ENCODE assay signal across 1 cellular context in genomic region chr5:34185572-34185971, GRCh38.
A peak's percentile ranks its signal among the peaks of the same experiment; 100 is the strongest.
TF ChIP-seq lines count a peak whose summit lies in the region.

No MANE protein-coding gene starts in this region.

TF ChIP-seq in HEK293, 187 proteins besides CTCF, POLR2A, EP300 and RAD21:
- peak; percentile 23; the same call in 1 of the 2 replicates for TF ChIP-seq ZNF501 (tag by site-specific recombination; IDR thresholded peaks at IDR 0.05)
- 0 out of 2 replicates have a peak, but pooled peaks have one; percentile 37 for TF ChIP-seq ZNF302 (tag by site-specific recombination; IDR thresholded peaks at IDR 0.05; ENCODE audit: low read depth)
- TF ChIP-seq ZNF155 (tag by site-specific recombination; IDR thresholded peaks at IDR 0.05): 0 out of 2 replicates have a peak, but pooled peaks have one; percentile 49
- peak; percentile 32; the same call in 1 of the 2 replicates for TF ChIP-seq ZNF558 (tag by site-specific recombination; IDR thresholded peaks at IDR 0.05)
- TF ChIP-seq ZNF560 (tag by site-specific recombination; IDR thresholded peaks at IDR 0.05; ENCODE audit: borderline replicate concordance): 0 out of 2 replicates have a peak, but pooled peaks have one; percentile 3
